2 cellular contexts compared by ENCODE assay signal in genomic region chr2:55668956-55669355, GRCh38.
TF ChIP-seq lines count a peak whose summit lies in the region.

No MANE protein-coding gene starts in this region.

TF ChIP-seq in HepG2, 621 proteins besides CTCF, POLR2A, EP300 and RAD21:
- TF ChIP-seq MXI1 (IDR thresholded peaks at IDR 0.05; ENCODE audit: borderline replicate concordance, low read depth, low read length) (no peak), CCDC6 (CRISPR knock-in tag; IDR thresholded peaks at IDR 0.05) (no peak), ZNF629 (CRISPR knock-in tag; conservative IDR thresholded peaks at IDR 0.05) (peak; percentile 45; the same call in 1 of the 2 replicates), JDP2 (CRISPR knock-in tag; IDR thresholded peaks at IDR 0.05; ENCODE audit: borderline replicate concordance) (no peak)

TF ChIP-seq in K562, 482 proteins besides CTCF, POLR2A, EP300 and RAD21:
- TF ChIP-seq HNRNPK (IDR thresholded peaks at IDR 0.05; ENCODE audit: low read depth, low read length, poor library complexity, severe bottlenecking) (no peak), RBM25 (IDR thresholded peaks at IDR 0.05; ENCODE audit: low read depth, low read length, severe bottlenecking) (peak; percentile 87), ADNP (tag; IDR thresholded peaks at IDR 0.05) (peak; percentile 50), BCOR (IDR thresholded peaks at IDR 0.05) (peak; percentile 37; the same call in 1 of the 2 replicates)
